In the genomic region with DNA sequence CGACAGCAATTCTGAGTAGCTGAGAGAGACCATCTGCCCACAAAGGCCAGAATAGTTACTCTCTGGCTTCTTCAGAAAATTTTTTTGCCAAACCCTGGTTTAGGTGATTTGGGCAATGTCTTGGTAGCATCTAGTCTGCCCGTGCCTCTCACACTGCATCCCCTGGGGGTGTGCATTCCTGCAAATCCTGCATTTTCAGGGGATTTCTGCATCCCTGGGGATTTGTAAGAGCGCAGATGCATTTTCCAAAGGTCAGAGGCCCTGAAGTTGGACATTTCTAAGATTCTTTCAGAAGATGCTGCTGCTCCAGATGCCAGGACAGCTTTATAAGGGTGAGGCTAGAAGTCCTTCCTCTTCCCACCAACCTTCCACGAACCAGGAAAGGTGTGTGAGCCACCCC, we compare ENCODE assay signal across 21 cellular contexts. TPM values are rescaled to one million over a fixed set of nuclear protein-coding genes. Genes with fewer than 3 reads are reported as not detected.
"Had no signal": no experiment of that assay in that cellular context is flagged by ENCODE, and none has a peak within 500 bp of the region (broad histone marks: within the 10 kb centered on the region; RNA-seq: fewer than 3 reads in every experiment).

No MANE protein-coding gene starts in this region.

- DNase-seq: NCI-H1048, NCI-H1105, NCI-H1436 treated with DMSO at 0.1 percent for 48 hours, NCI-H1694 treated with DMSO at 0.1 percent for 48 hours, NCI-H1930, NCI-H2081, NCI-H2107, NCI-H2227 treated with DMSO at 0.1 percent for 48 hours, NCI-H524, NCI-H526 treated with DMSO at 0.1 percent for 48 hours, NCI-H774, Right ventricle myocardium superior, RPMI8226, SIG-M5 had no signal

- H3K27ac ChIP-seq: SJSA1, SK-N-MC had no signal

- H3K4me3 ChIP-seq: SJSA1, SK-N-MC had no signal

- H3K9me3 ChIP-seq: SJSA1 had no signal

- H3K36me3 ChIP-seq: SJSA1 had no signal

RNA-seq across cellular contexts. Expression of a gene that starts 4.0 kb away (rescaled TPM):
- total RNA-seq: HT-29; LHCN-M2; MCF 10A; NCI-H460; Right ventricle myocardium superior; SJSA1; T-helper 1 cell treated with Interleukin-12 subunit alpha and Interleukin-12 subunit beta and Interleukin-4 antibody, amounts not matched to agents 30 ng/mL and 1 ng/mL, for 36 hours had no signal

RNA-seq across cellular contexts. Expression of a gene that starts 33.4 kb away (rescaled TPM):
- total RNA-seq: HT-29; LHCN-M2; MCF 10A; NCI-H460; Right ventricle myocardium superior; SJSA1; T-helper 1 cell treated with Interleukin-12 subunit alpha and Interleukin-12 subunit beta and Interleukin-4 antibody, amounts not matched to agents 30 ng/mL and 1 ng/mL, for 36 hours had no signal
